19 cellular contexts compared by ENCODE assay signal in genomic region chr2:239964399-239965185, GRCh38.
DNase-seq lines count a peak whose midpoint lies in the region; TF ChIP-seq lines count a peak whose summit lies in the region.
"Had no signal": no experiment of that assay in that cellular context is flagged by ENCODE, and none has a peak within 500 bp of the region (broad histone marks: within the 10 kb centered on the region; RNA-seq: fewer than 3 reads in every experiment).

No MANE protein-coding gene starts in this region.

- intact Hi-C loops in vagina (cut with DNase I): no loop called here

- in situ Hi-C loops in GM13977 (cut with MboI; ENCODE audit: low pct_unique_long_range_greater_than_20kb, low sequenced_read_pairs, unreplicated experiment): no loop called here

- peaks cover 0 to 25% of the 10 kb centered on the region in 2 donors for H3K36me3 ChIP-seq in vagina

- TF ChIP-seq CTCF in RWPE1 (conservative IDR thresholded peaks at IDR 0.05; ENCODE audit: low read depth) (no peak), vagina (IDR thresholded peaks at IDR 0.05) (no peak), GM13977 (IDR thresholded peaks at IDR 0.05; ENCODE audit: extremely low read depth, insufficient read depth, missing control alignments) (no peak)

- no peak for TF ChIP-seq POLR2A in vagina (IDR thresholded peaks at IDR 0.05)

- H3K9me3 ChIP-seq in vagina: peaks cover 2% of the 10 kb centered on the region
- H3K9me3 ChIP-seq: Caco-2 had no signal

- H3K4me1 ChIP-seq in vagina: peaks cover 28% of the 10 kb centered on the region
- H3K4me1 ChIP-seq: Caco-2, SJSA1 had no signal

- peak; percentile 30 for DNase-seq in activated effector memory CD4-positive, alpha-beta T cell treated with anti-CD3 and anti-CD28 coated beads, Interleukin-2, amount 50 U/mL, for 16 hours
- DNase-seq in activated effector memory CD4-positive, alpha-beta T cell treated with Interleukin-2 at 50 U/mL for 16 hours: no peak
- no peak for DNase-seq in RWPE1 (ENCODE audit: low spot score)
- peak; percentile 77 for DNase-seq in mesenteric fat pad (ENCODE audit: low spot score)
- no peak for DNase-seq in vagina (ENCODE audit: extremely low spot score in 2 of 2)
- no peak for DNase-seq in GM13977 (ENCODE audit: low spot score)
- no peak for DNase-seq in foreskin melanocyte
- DNase-seq: Caco-2; CD8-positive, alpha-beta T cell; MM.1S; NCI-H2029; NCI-H446; NCI-H524 treated with DMSO at 0.1 percent for 48 hours; NCI-H774; Right ventricle myocardium superior had no signal

- no peak overlapping the region for H3K4me3 ChIP-seq in vagina
- H3K4me3 ChIP-seq: SJSA1 had no signal

- CTCF ChIA-PET in RWPE1 (lab: Yijun Ruan, JAX): no interaction called here

- H3K27ac ChIP-seq in RWPE1: peak overlapping the region; percentile 92
- no peak overlapping the region for H3K27ac ChIP-seq in vagina
- H3K27ac ChIP-seq: C4-2B, HL-60, KMS-11, SJSA1 had no signal

- POLR2A ChIA-PET in RWPE1 (lab: Yijun Ruan, JAX; ENCODE audit: low non-redundant PET): no interaction called here

- H3K27me3 ChIP-seq in vagina: no peaks in the 10 kb centered on the region
- H3K27me3 ChIP-seq: SJSA1 had no signal

Comparison
In these comparisons a context has a peak if more than half of its experiments do, and no peak if none do; other contexts are left out.
1. DNase-seq: peak in activated effector memory CD4-positive, alpha-beta T cell treated with anti-CD3 and anti-CD28 coated beads, Interleukin-2, amount 50 U/mL, for 16 hours (single experiment) and mesenteric fat pad (single experiment); none in activated effector memory CD4-positive, alpha-beta T cell treated with Interleukin-2 at 50 U/mL for 16 hours (single experiment), RWPE1 (single experiment), vagina (0 of 2), GM13977 (single experiment) and foreskin melanocyte (single experiment).